ENCODE assay signal across 15 cellular contexts in the genomic region with DNA sequence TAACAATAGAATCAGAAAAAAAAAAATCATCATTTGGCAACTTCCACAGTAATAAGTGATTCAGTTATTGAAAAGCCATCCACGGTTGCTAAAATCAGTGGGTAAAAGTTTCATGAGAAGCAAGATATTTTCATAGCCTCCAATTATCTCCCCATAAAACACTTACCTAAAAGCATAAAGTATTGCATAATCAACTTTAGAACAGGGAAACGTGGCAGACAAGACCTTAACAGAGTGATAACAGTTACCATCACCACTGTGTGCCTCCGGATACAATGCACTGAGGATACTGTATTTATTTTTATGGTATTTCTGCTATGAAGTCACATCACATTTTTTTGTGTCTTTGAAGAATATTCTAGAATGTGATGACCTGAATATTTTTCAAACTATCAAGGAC. TPM values are rescaled to one million over a fixed set of nuclear protein-coding genes. Genes with fewer than 3 reads are reported as not detected.
DNase-seq lines count a peak whose midpoint lies in the region; ATAC-seq, FAIRE-seq and TF ChIP-seq lines count a peak whose summit lies in the region.
"Had no signal": no experiment of that assay in that cellular context is flagged by ENCODE, and none has a peak within 500 bp of the region (broad histone marks: within the 10 kb centered on the region; RNA-seq: fewer than 3 reads in every experiment).

No MANE protein-coding gene starts in this region.

- peaks cover 33 to 62% of the 10 kb centered on the region in 2 experiments for H3K79me1 ChIP-seq in IMR-90 (ENCODE audit: low read depth in 1 of 2, low read length in 2 of 2)
- H3K79me1 ChIP-seq in H1 (ENCODE audit: low read depth, low read length), result no peaks in the 10 kb centered on the region

- no peaks in the 10 kb centered on the region for H3K79me2 ChIP-seq in H1 (ENCODE audit: control insufficient read depth in 1 of 2, insufficient read depth in 2 of 2, low read length in 2 of 2)

- no TSS peak for BruUV-seq in IMR-90 (replicated peaks; lab: Mats Ljungman, UMichigan)

- POLR2A ChIA-PET in IMR-90 (lab: Charles Lee; ENCODE audit: unreplicated experiment) (no interaction called here), H1 (lab: Charles Lee; ENCODE audit: partially characterized antibody) (interaction anchor here (0.6 kb wide), 1 partner anchor 67 kb away, joined by 3 read pairs; no protein-coding TSS in a partner anchor)

- peaks cover 21% of the 10 kb centered on the region for H3K9me1 ChIP-seq in IMR-90 (ENCODE audit: insufficient read depth, low read length)

- H2BK5ac ChIP-seq in IMR-90 (ENCODE audit: low read depth, low read length, poor library complexity, severe bottlenecking), result no peak overlapping the region
- H2BK5ac ChIP-seq in H1 (ENCODE audit: low read depth, low read length), result no peak overlapping the region

- intact Hi-C loops in IMR-90 (cut with micrococcal nuclease), result no loop called here
- intact Hi-C loops in psoas muscle (cut with DNase I), result no loop called here

- peaks cover 21% of the 10 kb centered on the region for H3K4me1 ChIP-seq in IMR-90 (ENCODE audit: control insufficient read depth, insufficient read depth, low read length)
- no peaks in the 10 kb centered on the region for H3K4me1 ChIP-seq in H1 (replicated peaks in 1 of 4; ENCODE audit: control insufficient read depth in 3 of 4, insufficient read depth in 4 of 4, low read length in 3 of 4)
- no peaks in the 10 kb centered on the region for H3K4me1 ChIP-seq in psoas muscle

- in situ Hi-C loops in IMR-90 (cut with MboI; ENCODE audit: low sequenced_read_pairs), result no loop called here

- no peak overlapping the region for H2AK5ac ChIP-seq in IMR-90 (ENCODE audit: low read depth, low read length)
- no peak overlapping the region for H2AK5ac ChIP-seq in H1 (ENCODE audit: low read depth, low read length)

- H3K4me3 ChIP-seq in IMR-90 (ENCODE audit: insufficient read depth, low read depth, low read length), result no peak overlapping the region
- no peak overlapping the region for H3K4me3 ChIP-seq in H1 (ENCODE audit: extremely low read depth in 1 of 4, insufficient read depth in 2 of 4, low read depth in 3 of 4, low read length in 4 of 4)
- H3K4me3 ChIP-seq in psoas muscle, result no peak overlapping the region
- H3K4me3 ChIP-seq: BLaER1 had no signal

- H3K23ac ChIP-seq in IMR-90 (ENCODE audit: low read depth, low read length) (no peak overlapping the region), H1 (ENCODE audit: insufficient read length) (no peak overlapping the region)

- H3K23me2 ChIP-seq in H1 (ENCODE audit: low read depth, low read length), result no peaks in the 10 kb centered on the region

- TF ChIP-seq POLR2A in IMR-90 (IDR thresholded peaks at IDR 0.05; ENCODE audit: low read depth, low read length), result no peak
- no peak for TF ChIP-seq POLR2A in H1 (IDR thresholded peaks at IDR 0.05; ENCODE audit: control extremely low read depth in 1 of 2, low read depth in 2 of 2, low read length in 2 of 2)

- peak overlapping the region in 1 of 2 experiments; percentile 15; a peak in 1 of 4 replicates for H4K8ac ChIP-seq in IMR-90 (ENCODE audit: low read depth in 2 of 2, low read length in 2 of 2)
- H4K8ac ChIP-seq in H1 (ENCODE audit: extremely low read depth, insufficient read depth, low read length), result no peak overlapping the region

- no CpG with 5 or more reads among the region's 3 CpGs for WGBS in IMR-90 (ENCODE audit: extremely low coverage in 2 of 2, insufficient read length in 1 of 2), 2 experiments
- 93% methylated on average over 3 of the region's 3 CpGs; no CpG with 5 or more reads in 1 of the 2 experiments for WGBS in H1 (ENCODE audit: extremely low coverage in 1 of 2, insufficient coverage in 1 of 2, insufficient read length in 1 of 2, insufficient replicate concordance in 2 of 2, low coverage in 1 of 2, low lambda C conversion rate in 2 of 2, missing lambda C conversion rate in 1 of 2), 2 experiments
- WGBS in psoas muscle, 3 donors, result 81 to 88% (median 83%) methylated on average over 3 of the region's 3 CpGs

- no peak overlapping the region for H2BK12ac ChIP-seq in H1 (ENCODE audit: low read depth, low read length)

- TF ChIP-seq CTCF in IMR-90 (conservative IDR thresholded peaks at IDR 0.05; ENCODE audit: low read depth, low read length) (no peak), H1 (IDR thresholded peaks at IDR 0.05; ENCODE audit: control extremely low read depth in 1 of 3, insufficient read depth in 1 of 3, low read depth in 1 of 3, low read length in 3 of 3) (no peak), psoas muscle (IDR thresholded peaks at IDR 0.05) (no peak)

- no peak for TF ChIP-seq EP300 in H1 (IDR thresholded peaks at IDR 0.05; ENCODE audit: borderline replicate concordance in 1 of 2, low read depth in 2 of 2, low read length in 2 of 2)

- no peak overlapping the region for H2BK15ac ChIP-seq in IMR-90 (ENCODE audit: low read depth, low read length)
- H2BK15ac ChIP-seq in H1 (ENCODE audit: low read length), result no peak overlapping the region

- no peak overlapping the region for H3K56ac ChIP-seq in IMR-90 (ENCODE audit: extremely low read depth, insufficient read depth, low read length)
- no peak overlapping the region for H3K56ac ChIP-seq in H1 (replicated peaks; ENCODE audit: insufficient read length, low read depth, low read length)

- H3K27ac ChIP-seq in IMR-90 (ENCODE audit: insufficient read depth, low read length) (no peak overlapping the region), H1 (ENCODE audit: low read depth, low read length) (no peak overlapping the region), psoas muscle (peak overlapping the region; percentile 3)
- H3K27ac ChIP-seq: 22Rv1, BLaER1 had no signal

- no peak for TF ChIP-seq RAD21 in IMR-90 (IDR thresholded peaks at IDR 0.05; ENCODE audit: low read length)
- no peak for TF ChIP-seq RAD21 in H1 (IDR thresholded peaks at IDR 0.05 in 1 of 2, conservative IDR thresholded peaks at IDR 0.05 in 1 of 2; ENCODE audit: low read depth in 2 of 2, low read length in 2 of 2)

- H2BK120ac ChIP-seq in IMR-90 (ENCODE audit: low read depth, low read length) (no peak overlapping the region), H1 (replicated peaks; ENCODE audit: low read depth, low read length) (no peak overlapping the region)

- H4K5ac ChIP-seq in IMR-90 (ENCODE audit: low read depth, low read length), result no peak overlapping the region
- no peak overlapping the region for H4K5ac ChIP-seq in H1 (ENCODE audit: insufficient read length, low read depth, low read length)

- H4K91ac ChIP-seq in IMR-90 (ENCODE audit: insufficient read depth, low read depth, low read length) (no peak overlapping the region), H1 (replicated peaks; ENCODE audit: insufficient read length, low read length) (no peak overlapping the region)

- H2AFZ ChIP-seq in IMR-90 (replicated peaks; ENCODE audit: low read length, poor library complexity) (no peak overlapping the region), H1 (ENCODE audit: low read length) (no peak overlapping the region)

- H3K27me3 ChIP-seq in IMR-90 (ENCODE audit: control insufficient read depth, insufficient read depth, low read length) (no peaks in the 10 kb centered on the region), H1 (replicated peaks in 1 of 4; ENCODE audit: control insufficient read depth in 3 of 4, extremely low read depth in 1 of 4, insufficient read depth in 3 of 4, low read length in 3 of 4) (no peaks in the 10 kb centered on the region), psoas muscle (ENCODE audit: insufficient read depth in 3 of 3, low read length in 2 of 3) (no peaks in the 10 kb centered on the region)
- H3K27me3 ChIP-seq: BLaER1 had no signal

- dilution Hi-C loops in IMR-90 (cut with HindIII; ENCODE audit: low sequenced_read_pairs, unreplicated experiment), result no loop called here

- H3K9ac ChIP-seq in IMR-90 (ENCODE audit: low read depth, low read length), result no peak overlapping the region
- no peak overlapping the region for H3K9ac ChIP-seq in H1 (replicated peaks in 1 of 4; ENCODE audit: extremely low read depth in 1 of 4, low read depth in 3 of 4, low read length in 3 of 4)
- H3K9ac ChIP-seq: BLaER1 had no signal

- H3K9me3 ChIP-seq in IMR-90 (ENCODE audit: control insufficient read depth, insufficient read depth, low read length) (no peaks in the 10 kb centered on the region), H1 (ENCODE audit: insufficient read depth in 2 of 2, low read depth in 1 of 2, low read length in 1 of 2) (peaks cover 0 to 6% of the 10 kb centered on the region in 2 experiments; a peak in 1 of 4 replicates), psoas muscle (no peaks in the 10 kb centered on the region)

- FAIRE-seq in H1 (lab: Jason Lieb, UNC), result no peak

- H4K20me1 ChIP-seq in IMR-90 (ENCODE audit: insufficient read depth, low read length), result peaks cover 6% of the 10 kb centered on the region
- H4K20me1 ChIP-seq in H1 (replicated peaks in 1 of 2; ENCODE audit: control insufficient read depth in 1 of 2, insufficient read depth in 2 of 2, low read length in 2 of 2), result no peaks in the 10 kb centered on the region
- H4K20me1 ChIP-seq: BLaER1 had no signal

- DNase-seq in NOMO-1 treated with DMSO at 0.1 percent for 48 hours (lab: John Stamatoyannopoulos, UW; ENCODE audit: unreplicated experiment) (peak; percentile 33), NOMO-1 treated with dmso at 0.1 percent for 144 hours (lab: John Stamatoyannopoulos, UW; ENCODE audit: unreplicated experiment) (no peak), IMR-90 (no peak), H1 (ENCODE audit: low read depth in 1 of 2, low spot score in 2 of 2) (no peak), psoas muscle (no peak), NCI-H82 (lab: John Stamatoyannopoulos, UW) (no peak), CD1c-positive myeloid dendritic cell (ENCODE audit: extremely low spot score) (no peak)
- DNase-seq: Calu3; CD8-positive, alpha-beta T cell; DMS79 treated with DMSO at 0.1 percent for 48 hours; GF-D8; GOT3; H9 had no signal

- H2AK9ac ChIP-seq in IMR-90 (replicated peaks; ENCODE audit: low read depth, low read length, poor library complexity), result no peak overlapping the region

- ATAC-seq in IMR-90 (ENCODE audit: low read depth) (no peak), psoas muscle (no peak)
- ATAC-seq: CD8-positive, alpha-beta T cell had no signal

- CTCF ChIA-PET in IMR-90 (lab: Yijun Ruan, JAX), result no interaction called here
- CTCF ChIA-PET in H1 (lab: Charles Lee; ENCODE audit: partially characterized antibody), result no interaction called here

- H2BK20ac ChIP-seq in IMR-90 (ENCODE audit: low read depth, low read length) (no peak overlapping the region), H1 (ENCODE audit: low read length) (no peak overlapping the region)

- H3K4me2 ChIP-seq in IMR-90 (ENCODE audit: low read depth, low read length) (no peak overlapping the region), H1 (ENCODE audit: insufficient read depth in 1 of 2, low read depth in 2 of 2, low read length in 2 of 2) (no peak overlapping the region)
- H3K4me2 ChIP-seq: BLaER1 had no signal

- no peak overlapping the region for H3K14ac ChIP-seq in IMR-90 (replicated peaks; ENCODE audit: low read depth, low read length)
- no peak overlapping the region for H3K14ac ChIP-seq in H1 (ENCODE audit: insufficient read length)

- no peak overlapping the region for H3K4ac ChIP-seq in IMR-90 (ENCODE audit: low read depth, low read length)
- H3K4ac ChIP-seq in H1 (replicated peaks; ENCODE audit: insufficient read length, low read depth, low read length), result no peak overlapping the region

- H3K36me3 ChIP-seq in IMR-90 (ENCODE audit: control insufficient read depth, insufficient read depth, low read length) (peaks cover 25% of the 10 kb centered on the region), H1 (ENCODE audit: control insufficient read depth in 2 of 4, insufficient read depth in 4 of 4, low read length in 3 of 4) (no peaks in the 10 kb centered on the region), psoas muscle (ENCODE audit: insufficient read depth in 1 of 2, low read depth in 1 of 2) (peaks cover 0 to 9% of the 10 kb centered on the region in 2 donors)

- H3K18ac ChIP-seq in IMR-90 (ENCODE audit: low read depth, low read length) (no peak overlapping the region), H1 (ENCODE audit: extremely low read depth, low read length) (no peak overlapping the region)

RNA-seq across cellular contexts. Expression of gene ABCC4, which starts 37.0 kb away (rescaled TPM):
- total RNA-seq in IMR-90 (2012; rRNA removed), result 41.4 and 56.1 TPM in 2 replicates
- 13.1 and 16.6 TPM in 2 replicates for polyA plus RNA-seq in IMR-90 (2012; rRNA removed)
- polyA plus RNA-seq in IMR-90 (2012; cell fraction: cytosol; rRNA removed), result 6.5 and 6.8 TPM in 2 replicates
- 8.8 and 30.7 TPM in 2 replicates for polyA plus RNA-seq in IMR-90 (2012; cell fraction: nucleus; rRNA removed; ENCODE audit: low replicate concordance)
- total RNA-seq in H1 (2021; fragmentation: NEBNext Ultra II Directional; extraction: Animal tissue kit (Norgen Biotek cat#: 25700)), result 14.1 TPM in 2 replicates
- polyA plus RNA-seq in H1 (2011; rRNA removed), result 2.9 and 4.0 TPM in 2 replicates
- polyA plus RNA-seq in H1 (2011; cell fraction: cytosol; rRNA removed), result 4.5 TPM
- 4.8 TPM for polyA plus RNA-seq in H1 (2011; cell fraction: nucleus; rRNA removed)
- 3.8 to 5.4 TPM (median 4.8 TPM) in 4 replicates for polyA plus RNA-seq in H1 (2012, experiment 1 of 2)
- 0.47 TPM for polyA plus RNA-seq in H1 (2012, experiment 2 of 2)
- 11.5 TPM for polyA plus RNA-seq in H1 (2013, experiment 1 of 2)
- polyA plus RNA-seq in H1 (2013, experiment 2 of 2), result 12.3 TPM
- 30.8 and 32.9 TPM in 2 replicates for polyA minus RNA-seq in H1 (2011; rRNA and poly(A)+ RNA removed)
- 15.3 TPM for polyA minus RNA-seq in H1 (2011; cell fraction: cytosol; rRNA and poly(A)+ RNA removed)
- 23.7 TPM for polyA minus RNA-seq in H1 (2011; cell fraction: nucleus; rRNA and poly(A)+ RNA removed)
- total RNA-seq in psoas muscle, result 10 to 100 TPM in 1 of 4 donors, 1 to 10 TPM in 3; 4.3 to 25.2 (median 6.6) TPM
- 1 to 10 TPM; 2.3 to 6.1 (median 3.2) TPM for polyA plus RNA-seq in psoas muscle
